ENCODE assay signal across 9 cellular contexts in the genomic region with DNA sequence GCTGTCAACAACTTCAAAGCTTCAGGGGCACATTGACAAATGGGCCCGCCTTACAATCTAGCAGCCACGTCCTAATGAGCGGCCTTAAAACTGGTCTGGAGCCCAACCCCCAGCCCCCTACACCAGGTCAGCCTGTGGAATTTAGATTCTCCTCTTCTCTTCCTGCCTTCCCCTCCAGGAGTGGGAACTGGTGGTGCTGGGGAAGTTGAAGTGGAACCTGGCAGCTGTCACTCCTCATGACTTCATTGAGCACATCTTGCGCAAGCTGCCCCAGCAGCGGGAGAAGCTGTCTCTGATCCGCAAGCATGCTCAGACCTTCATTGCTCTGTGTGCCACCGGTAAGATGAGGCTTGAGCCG. TPM values are rescaled to one million over a fixed set of nuclear protein-coding genes. Genes with fewer than 3 reads are reported as not detected.
A peak's percentile ranks its signal among the peaks of the same experiment; 100 is the strongest.
DNase-seq lines count a peak whose midpoint lies in the region; ATAC-seq, FAIRE-seq and TF ChIP-seq lines count a peak whose summit lies in the region.
"Had no signal": no experiment of that assay in that cellular context is flagged by ENCODE, and none has a peak within 500 bp of the region (broad histone marks: within the 10 kb centered on the region; RNA-seq: fewer than 3 reads in every experiment).

No MANE protein-coding gene starts in this region.

- CTCF ChIA-PET in K562 (lab: Yijun Ruan, JAX; ENCODE audit: low intra/inter-chr PET ratio) = interaction anchor here (0.9 kb wide), 1 partner anchor 171 kb away, joined by 3 read pairs; no protein-coding TSS in a partner anchor

- no peak for TF ChIP-seq POLR2A in K562 (conservative IDR thresholded peaks at IDR 0.05)

- TF ChIP-seq RAD21 in K562 (CRISPR knock-in tag; conservative IDR thresholded peaks at IDR 0.05 in 1 of 2, IDR thresholded peaks at IDR 0.05 in 1 of 2) = no peak

- H3K4me2 ChIP-seq in K562 (ENCODE audit: insufficient read depth, low read length) = no peak overlapping the region

- FAIRE-seq in K562 (lab: Jason Lieb, UNC) = no peak

- no peaks in the 10 kb centered on the region for H3K27me3 Mint-ChIP-seq in IgD-negative memory B cell

- H3K4me3 Mint-ChIP-seq in IgD-negative memory B cell = peak overlapping the region in 1 of 4 donors; percentile 54

- H3K9me1 ChIP-seq in K562 (ENCODE audit: control insufficient read depth, insufficient read depth, low read length) = no peaks in the 10 kb centered on the region

- BruUV-seq in K562 (replicated peaks; lab: Mats Ljungman, UMichigan) = no TSS peak

- no peaks in the 10 kb centered on the region for H3K27me3 ChIP-seq in K562 (ENCODE audit: control insufficient read depth in 2 of 2, insufficient read depth in 2 of 2, low read length in 2 of 2)

- H3K27ac ChIP-seq in K562 (ENCODE audit: extremely low read depth, low read depth, low read length) = no peak overlapping the region

- intact Hi-C loops in K562 (cut with micrococcal nuclease) = loop anchor here (5.0 kb wide), 1 partner anchor 281 kb away; no protein-coding TSS in a partner anchor

- ATAC-seq in K562 (no peak), GM19467 (IDR thresholded peaks at IDR 0.05; ENCODE audit: unreplicated experiment) (no peak), GM18498 (IDR thresholded peaks at IDR 0.05; ENCODE audit: unreplicated experiment) (no peak)

- H3K9ac ChIP-seq in K562 (ENCODE audit: insufficient read depth in 1 of 2, low read depth in 2 of 2, low read length in 2 of 2) = peak overlapping the region in 1 of 2 experiments; percentile 64; a peak in 1 of 4 replicates

- peak overlapping the region in 2 of 3 donors; percentile 23 to 32 for H3K27ac Mint-ChIP-seq in IgD-negative memory B cell

- POLR2A ChIA-PET in K562 (lab: Yijun Ruan, JAX) = interaction anchor here (0.6 to 1.2 kb wide), 5 partner anchors 8 to 817 kb away, joined by 3 to 4 read pairs (median 3); no protein-coding TSS in a partner anchor

- peaks cover 74% of the 10 kb centered on the region for H3K79me2 ChIP-seq in K562 (ENCODE audit: control insufficient read depth, insufficient read depth, low read length)

- no peak overlapping the region for H2AFZ ChIP-seq in K562 (ENCODE audit: low read depth, low read length)

- H3K36me3 Mint-ChIP-seq in IgD-negative memory B cell = peaks cover 2% of the 10 kb centered on the region

- WGBS in K562 (ENCODE audit: insufficient coverage, low coverage, missing lambda C conversion rate) = 77% methylated on average over 5 of the region's 8 CpGs

- TF ChIP-seq EP300 in K562 (IDR thresholded peaks at IDR 0.05; ENCODE audit: low read length) = no peak

- no peak for TF ChIP-seq CTCF in K562 (IDR thresholded peaks at IDR 0.05 in 2 of 3, conservative IDR thresholded peaks at IDR 0.05 in 1 of 3; ENCODE audit: insufficient read depth in 2 of 3, low read depth in 1 of 3, low read length in 3 of 3)
- no peak for TF ChIP-seq CTCF in GM13976 (IDR thresholded peaks at IDR 0.05; ENCODE audit: borderline replicate concordance, control extremely low read depth, extremely low read depth, insufficient read depth, missing control alignments)

- in situ Hi-C loops in K562 (cut with MboI) = loop anchor here (5.0 to 25.0 kb wide), 2 partner anchors 166 to 391 kb away; no protein-coding TSS in a partner anchor
- in situ Hi-C loops in GM13976 (cut with MboI; ENCODE audit: low sequenced_read_pairs, unreplicated experiment) = loop anchor here (5.0 to 25.0 kb wide), 2 partner anchors 171 to 291 kb away; no protein-coding TSS in a partner anchor

- H3K4me1 Mint-ChIP-seq in IgD-negative memory B cell = peaks cover 7 to 15% (median 10%) of the 10 kb centered on the region in 3 donors

- peaks cover 1% of the 10 kb centered on the region; the same call in 1 of the 2 replicates for H4K20me1 ChIP-seq in K562 (replicated peaks; ENCODE audit: control insufficient read depth, insufficient read depth, low read length)

- H3K9me3 Mint-ChIP-seq in IgD-negative memory B cell = no peaks in the 10 kb centered on the region

- DNase-seq in AML-193 (lab: John Stamatoyannopoulos, UW) (peak; percentile 55), K562 (ENCODE audit: extremely low read depth in 1 of 4, low spot score in 3 of 4) (no peak), mesenteric fat pad (ENCODE audit: low spot score) (peak; percentile 88), AG08395 (ENCODE audit: low spot score) (no peak), GM13976 (ENCODE audit: low spot score) (no peak)
- DNase-seq: NCI-H510A had no signal

- peaks cover 76% of the 10 kb centered on the region for H3K36me3 ChIP-seq in K562 (ENCODE audit: control insufficient read depth, insufficient read depth, low read length)

- H3K9me3 ChIP-seq in K562 (replicated peaks; ENCODE audit: control insufficient read depth, insufficient read depth, low read depth, low read length) = no peaks in the 10 kb centered on the region

- H3K4me3 ChIP-seq in K562 = no peak overlapping the region

- H3K4me1 ChIP-seq in K562 (replicated peaks in 1 of 2; ENCODE audit: control insufficient read depth in 2 of 2, insufficient read depth in 2 of 2, low read length in 2 of 2) = peaks cover 12 to 15% of the 10 kb centered on the region in 2 experiments; a peak in 4 of 5 replicates

TF ChIP-seq in K562, 482 proteins besides CTCF, POLR2A, EP300 and RAD21:
- TF ChIP-seq CEBPB (tag; IDR thresholded peaks at IDR 0.05) (peak; percentile 80), KDM4B (IDR thresholded peaks at IDR 0.05; ENCODE audit: borderline replicate concordance in 2 of 2, low read depth in 1 of 2) (no peak), CEBPG (CRISPR knock-in tag; IDR thresholded peaks at IDR 0.05) (peak; percentile 60), CEBPG (tag; conservative IDR thresholded peaks at IDR 0.05 in 1 of 2, IDR thresholded peaks at IDR 0.05 in 1 of 2) (no peak), RBFOX2 (IDR thresholded peaks at IDR 0.05; ENCODE audit: low read depth, low read length) (peak; percentile 44; the same call in 1 of the 2 replicates), BRCA1 (IDR thresholded peaks at IDR 0.05) (no peak), BRCA1 (CRISPR knock-in tag; IDR thresholded peaks at IDR 0.05) (no peak), POLR2G (IDR thresholded peaks at IDR 0.05; ENCODE audit: low read depth, low read length) (peak; percentile 27; the same call in 1 of the 2 replicates)

RNA-seq across cellular contexts. Expression of gene CCND2, which starts 5.0 kb away (rescaled TPM):
- 11.7 TPM for polyA plus RNA-seq in IgD-negative memory B cell
- total RNA-seq in K562 (2011; cell fraction: chromatin; rRNA removed; ENCODE audit: low replicate concordance) = 52.6 and 55.6 TPM in 2 replicates
- total RNA-seq in K562 (2011; cell fraction: nucleolus; rRNA removed) = 37.4 and 40.2 TPM in 2 replicates
- 57.5 and 64.9 TPM in 2 replicates for total RNA-seq in K562 (2011; cell fraction: nucleoplasm; rRNA removed)
- 39.6 and 52.1 TPM in 2 replicates for total RNA-seq in K562 (2014; rRNA removed)
- total RNA-seq in K562 (2014; rRNA removed; fragmentation: Illumina TruSeq; extraction: Trizol) = 68.9 and 71.9 TPM in 2 replicates
- 49.7 and 53.2 TPM in 2 replicates for total RNA-seq in K562 (2015; rRNA removed; fragmentation: Illumina TruSeq; extraction: Trizol)
- 93.5 and 99.3 TPM in 2 replicates for total RNA-seq in K562 (2021)
- polyA plus RNA-seq in K562 (2011; rRNA removed) = 36.9 and 42.9 TPM in 2 replicates
- polyA plus RNA-seq in K562 (2011; cell fraction: cytosol; rRNA removed) = 20.5 and 35.3 TPM in 2 replicates
- polyA plus RNA-seq in K562 (2011; cell fraction: nucleus; rRNA removed) = 28.5 and 42.5 TPM in 2 replicates
- polyA plus RNA-seq in K562 (2012) = 12.1 and 12.4 TPM in 2 replicates
- 12.6 and 13.6 TPM in 2 replicates for polyA plus RNA-seq in K562 (2014; fragmentation: Illumina TruSeq; extraction: Trizol)
- 10 to 100 TPM; 13.7 to 47.6 TPM for polyA plus RNA-seq in K562 (2014; fragmentation: Nextera tagmentation; extraction: Ambion mirVana)
- 30.3 and 33.2 TPM in 2 replicates for polyA plus RNA-seq in K562 (2014; rRNA removed)
- 109 and 119 TPM in 2 replicates for polyA minus RNA-seq in K562 (2011; rRNA and poly(A)+ RNA removed)
- polyA minus RNA-seq in K562 (2011; cell fraction: cytosol; rRNA and poly(A)+ RNA removed) = 68.1 and 69.3 TPM in 2 replicates
- 21.5 and 41.5 TPM in 2 replicates for polyA minus RNA-seq in K562 (2011; cell fraction: nucleus; rRNA and poly(A)+ RNA removed)
- total RNA-seq in mesenteric fat pad = 93.0 TPM

RNA-seq across cellular contexts. Expression of gene TIGAR, which starts 42.5 kb away (rescaled TPM):
- polyA plus RNA-seq in IgD-negative memory B cell (5.2 TPM), K562 (2011; rRNA removed) (0.11 and 0.61 TPM in 2 replicates), K562 (2014; fragmentation: Illumina TruSeq; extraction: Trizol) (0.28 and 0.33 TPM in 2 replicates), K562 (2014; fragmentation: Nextera tagmentation; extraction: Ambion mirVana) (under 1 TPM; 0.50 to 0.63 TPM), K562 (2014; rRNA removed) (0.04 and 0.53 TPM in 2 replicates)
- 0.86 TPM in 2 replicates for total RNA-seq in K562 (2011; cell fraction: chromatin; rRNA removed; ENCODE audit: low replicate concordance)
- total RNA-seq in K562 (2011; cell fraction: nucleolus; rRNA removed) = 0.66 and 0.67 TPM in 2 replicates
- total RNA-seq in K562 (2011; cell fraction: nucleoplasm; rRNA removed) = 0.84 and 0.88 TPM in 2 replicates
- total RNA-seq in K562 (2014; rRNA removed) (not detected in 2 replicates), K562 (2014; rRNA removed; fragmentation: Illumina TruSeq; extraction: Trizol) (0.38 TPM in 1 of 2 replicates, not detected in the other), K562 (2015; rRNA removed; fragmentation: Illumina TruSeq; extraction: Trizol) (0.11 TPM in 2 replicates), K562 (2021) (0.07 and 1.0 TPM in 2 replicates), mesenteric fat pad (13.8 TPM)
- polyA plus RNA-seq in K562 (2011; cell fraction: cytosol; rRNA removed) = 0.06 and 0.19 TPM in 2 replicates
- 0.11 and 0.14 TPM in 2 replicates for polyA plus RNA-seq in K562 (2011; cell fraction: nucleus; rRNA removed)
- 0.03 and 0.48 TPM in 2 replicates for polyA plus RNA-seq in K562 (2012)
- polyA minus RNA-seq in K562 (2011; rRNA and poly(A)+ RNA removed) = 0.15 and 0.42 TPM in 2 replicates
- polyA minus RNA-seq in K562 (2011; cell fraction: cytosol; rRNA and poly(A)+ RNA removed) = not detected in 2 replicates
- 0.27 and 0.44 TPM in 2 replicates for polyA minus RNA-seq in K562 (2011; cell fraction: nucleus; rRNA and poly(A)+ RNA removed)

Comparison
In these comparisons a context has a peak if more than half of its experiments do, and no peak if none do; other contexts are left out.
1. DNase-seq: peak in AML-193 (2 of 2) and mesenteric fat pad (single experiment); none in K562 (0 of 4), AG08395 (single experiment) and GM13976 (single experiment).